ENCODE assay signal across 24 cellular contexts in the genomic region with DNA sequence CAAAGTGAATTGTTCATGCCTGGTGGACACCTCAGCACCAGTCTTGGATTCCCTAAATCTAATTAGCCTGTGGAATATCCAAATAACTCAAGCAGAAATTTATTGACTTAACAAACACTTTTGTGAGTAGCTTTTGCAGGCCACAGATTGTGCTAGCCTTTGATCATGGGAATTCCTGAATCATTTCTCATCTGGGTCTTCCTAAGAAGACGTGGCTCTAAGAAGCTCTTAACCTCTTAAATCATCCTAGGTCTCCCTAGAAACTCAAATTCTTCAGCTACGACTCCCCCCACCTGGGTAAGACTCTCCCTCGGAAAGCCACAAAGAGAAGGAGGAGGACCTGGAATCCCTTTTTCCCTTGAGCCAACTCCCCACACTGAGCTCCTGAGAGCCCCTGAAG. TPM values are rescaled to one million over a fixed set of nuclear protein-coding genes. Genes with fewer than 3 reads are reported as not detected.
DNase-seq lines count a peak whose midpoint lies in the region; ATAC-seq and TF ChIP-seq lines count a peak whose summit lies in the region.
"Had no signal": no experiment of that assay in that cellular context is flagged by ENCODE, and none has a peak within 500 bp of the region (broad histone marks: within the 10 kb centered on the region; RNA-seq: fewer than 3 reads in every experiment).

No MANE protein-coding gene starts in this region.

- H3K27ac ChIP-seq in PC-9: peak overlapping the region; percentile 97
- peak overlapping the region; percentile 38 for H3K27ac ChIP-seq in fibroblast of lung (ENCODE audit: insufficient read depth, low read length)
- H3K27ac ChIP-seq: KMS-11, right atrium auricular region had no signal

- DNase-seq in EH (ENCODE audit: low read depth) (peak; percentile 85), PC-9 (peak in 1 of 2 experiments; percentile 87), fibroblast of lung (ENCODE audit: low read depth in 2 of 2) (peak; percentile 24 to 95), renal cortical epithelial cell (ENCODE audit: low read depth) (peak; percentile 96), middle frontal gyrus (ENCODE audit: extremely low spot score, low spot score) (no peak), cerebellar nuclear complex (lab: John Stamatoyannopoulos, UW) (no peak)
- DNase-seq: activated CD4-positive, alpha-beta T cell treated with anti-CD3 and anti-CD28 coated beads, Interleukin-2, amount 50 U/mL, for 4 hours; amygdala; C1 segment of cervical spinal cord; dorsolateral prefrontal cortex; foreskin melanocyte; GF-D8; naive B cell; NCI-H1930; NCI-H774; stimulated activated CD4-positive, alpha-beta T cell treated with anti-CD3 and anti-CD28 coated beads, Interleukin-4, amount 100 ng/mL, for 4 hours; T-helper 9 cell; upper lobe of right lung had no signal

- H3K36me3 ChIP-seq in PC-9 (ENCODE audit: low read depth): no peaks in the 10 kb centered on the region
- H3K36me3 ChIP-seq in fibroblast of lung (ENCODE audit: control insufficient read depth, insufficient read depth, low read length): no peaks in the 10 kb centered on the region
- H3K36me3 ChIP-seq: right atrium auricular region, upper lobe of right lung had no signal

- ATAC-seq in HG03139 (IDR thresholded peaks at IDR 0.05; ENCODE audit: unreplicated experiment) (no peak), GM18520 (IDR thresholded peaks at IDR 0.05; ENCODE audit: unreplicated experiment) (no peak)
- ATAC-seq: Right ventricle myocardium inferior; stimulated activated effector memory CD8-positive, alpha-beta T cell treated with anti-CD3 and anti-CD28 coated beads, Interleukin-12 subunit alpha, Interleukin-12 subunit beta, amount 100 ng/mL, for 72 hours; upper lobe of right lung had no signal

- intact Hi-C loops in PC-9 (cut with micrococcal nuclease; ENCODE audit: unreplicated experiment): loop anchor here (5.0 kb wide), 1 partner anchor 114 kb away; no protein-coding TSS in a partner anchor

- H3K4me3 ChIP-seq in PC-9: no peak overlapping the region
- H3K4me3 ChIP-seq in fibroblast of lung (replicated peaks in 1 of 4; ENCODE audit: control extremely low read depth in 1 of 4, insufficient read depth in 1 of 4, low read depth in 3 of 4, low read length in 4 of 4): no peak overlapping the region
- H3K4me3 ChIP-seq: dorsolateral prefrontal cortex, right atrium auricular region, upper lobe of right lung had no signal

- H2AFZ ChIP-seq in PC-9 (no peak overlapping the region), fibroblast of lung (ENCODE audit: low read length) (no peak overlapping the region)

- H3K4me1 ChIP-seq in PC-9 (replicated peaks; ENCODE audit: insufficient read depth) (peaks cover 56% of the 10 kb centered on the region), fibroblast of lung (ENCODE audit: control insufficient read depth, extremely low read depth, insufficient read depth, low read length) (peaks cover 24% of the 10 kb centered on the region)

- H3F3A ChIP-seq in PC-9 (ENCODE audit: insufficient read depth, low read depth): peaks cover 44% of the 10 kb centered on the region

- POLR2A ChIA-PET in PC-9 (lab: Charles Lee; ENCODE audit: unreplicated experiment): no interaction called here

- H3K9me3 ChIP-seq in PC-9 (ENCODE audit: insufficient read depth, low read depth) (no peaks in the 10 kb centered on the region), fibroblast of lung (ENCODE audit: control insufficient read depth, insufficient read depth, low read depth, low read length) (no peaks in the 10 kb centered on the region)
- H3K9me3 ChIP-seq: right atrium auricular region, upper lobe of right lung had no signal

- CTCF ChIA-PET in PC-9 (lab: Charles Lee): no interaction called here

- no peak overlapping the region for H3K9ac ChIP-seq in fibroblast of lung (ENCODE audit: insufficient read depth, low read length)
- H3K9ac ChIP-seq: KMS-11 had no signal

- no peaks in the 10 kb centered on the region for H3K9me2 ChIP-seq in PC-9 (ENCODE audit: insufficient read depth)

- BruUV-seq in PC-9 (replicated peaks; lab: Mats Ljungman, UMichigan): no TSS peak

- H3K27me3 ChIP-seq in PC-9 (ENCODE audit: insufficient read depth, low read depth) (no peaks in the 10 kb centered on the region), fibroblast of lung (ENCODE audit: control insufficient read depth, insufficient read depth, low read length) (no peaks in the 10 kb centered on the region)
- H3K27me3 ChIP-seq: dorsolateral prefrontal cortex, right atrium auricular region, upper lobe of right lung had no signal

- H3K4me2 ChIP-seq in PC-9 (peak overlapping the region; percentile 55), fibroblast of lung (ENCODE audit: extremely low read depth, insufficient read depth, low read length) (no peak overlapping the region)
- H3K4me2 ChIP-seq: KMS-11 had no signal

- no peaks in the 10 kb centered on the region for H4K20me1 ChIP-seq in PC-9 (ENCODE audit: insufficient read depth)
- H4K20me1 ChIP-seq in fibroblast of lung (ENCODE audit: control insufficient read depth, extremely low read depth, insufficient read depth, low read length): no peaks in the 10 kb centered on the region

- TF ChIP-seq CTCF in PC-9 (conservative IDR thresholded peaks at IDR 0.05): no peak
- TF ChIP-seq CTCF in fibroblast of lung (conservative IDR thresholded peaks at IDR 0.05 in 1 of 2, IDR thresholded peaks at IDR 0.05 in 1 of 2; ENCODE audit: low read depth in 1 of 2, low read length in 2 of 2): no peak

- no peaks in the 10 kb centered on the region for H3K79me2 ChIP-seq in PC-9 (ENCODE audit: low read depth)
- H3K79me2 ChIP-seq in fibroblast of lung (ENCODE audit: control insufficient read depth, insufficient read depth, low read length): no peaks in the 10 kb centered on the region

RNA-seq across cellular contexts. Expression of a gene that starts 53.8 kb away (rescaled TPM):
- total RNA-seq in PC-9 (2021) (14.8 and 17.0 TPM in 2 replicates), fibroblast of lung (22.9 and 41.8 TPM in 2 replicates), renal cortical epithelial cell (22.2 and 26.7 TPM in 2 replicates)
- polyA plus RNA-seq in fibroblast of lung: 19.5 and 22.1 TPM in 2 replicates
- 17.5 and 19.8 TPM in 2 replicates for polyA plus RNA-seq in fibroblast of lung (2012)
- polyA minus RNA-seq in fibroblast of lung (ENCODE audit: low replicate concordance): 33.5 and 50.6 TPM in 2 replicates

Comparison
In these comparisons a context has a peak if more than half of its experiments do, and no peak if none do; other contexts are left out.
1. DNase-seq: peak in EH (single experiment), fibroblast of lung (2 of 2) and renal cortical epithelial cell (single experiment); none in middle frontal gyrus (single experiment) and cerebellar nuclear complex (0 of 2).